ENCODE assay signal across 1 cellular context in the genomic region with DNA sequence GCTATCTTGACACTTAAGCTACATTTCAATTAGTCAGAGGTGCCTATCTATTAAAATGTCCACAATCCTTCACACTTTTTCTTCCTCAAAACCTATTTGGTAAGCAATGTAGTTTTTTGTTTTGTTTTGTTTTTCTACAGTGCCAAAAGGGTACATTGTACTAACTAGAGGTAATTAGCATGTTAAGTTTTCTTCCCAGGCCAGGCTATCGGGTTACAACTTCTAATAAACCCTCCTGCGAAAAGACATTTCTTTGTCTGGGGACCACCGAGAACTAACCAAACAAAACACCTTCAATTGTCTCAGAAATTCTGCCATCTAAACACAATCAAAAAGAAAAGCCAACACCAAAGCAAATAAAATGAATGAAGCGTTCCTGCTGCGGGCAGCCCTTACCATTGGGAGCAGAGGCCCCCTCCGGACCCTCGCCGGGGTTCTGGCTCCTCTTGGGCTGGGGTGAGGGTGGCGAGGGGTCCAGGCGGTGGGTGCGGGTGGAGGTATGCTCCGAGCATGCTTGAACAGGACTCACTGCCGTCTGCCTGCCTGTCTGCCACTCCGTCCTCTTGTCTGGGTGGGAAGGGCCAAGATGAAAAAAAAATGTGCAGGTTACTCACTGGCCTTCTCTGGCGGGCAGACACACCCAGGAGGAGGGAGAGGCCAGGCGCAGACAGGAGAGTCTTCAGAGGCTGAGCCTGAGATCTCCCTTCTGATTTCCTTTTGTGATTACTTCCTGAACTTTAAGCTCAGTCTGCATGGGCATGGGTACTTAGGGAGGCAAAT.
TF ChIP-seq lines count a peak whose summit lies in the region.

No MANE protein-coding gene starts in this region.

TF ChIP-seq in HEK293, 187 proteins besides CTCF, POLR2A, EP300 and RAD21 (continued from another document):
- TF ChIP-seq, protein P1, sequence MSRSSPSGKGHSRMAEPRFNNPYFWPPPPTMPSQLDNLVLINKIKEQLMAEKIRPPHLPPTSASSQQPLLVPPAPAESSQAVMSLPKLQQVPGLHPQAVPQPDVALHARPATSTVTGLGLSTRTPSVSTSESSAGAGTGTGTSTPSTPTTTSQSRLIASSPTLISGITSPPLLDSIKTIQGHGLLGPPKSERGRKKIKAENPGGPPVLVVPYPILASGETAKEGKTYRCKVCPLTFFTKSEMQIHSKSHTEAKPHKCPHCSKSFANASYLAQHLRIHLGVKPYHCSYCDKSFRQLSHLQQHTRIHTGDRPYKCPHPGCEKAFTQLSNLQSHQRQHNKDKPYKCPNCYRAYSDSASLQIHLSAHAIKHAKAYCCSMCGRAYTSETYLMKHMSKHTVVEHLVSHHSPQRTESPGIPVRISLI (tag by site-specific recombination; IDR thresholded peaks at IDR 0.05), result peak; percentile 66; the same call in 1 of the 2 replicates
- TF ChIP-seq ZNF830 (tag by site-specific recombination; IDR thresholded peaks at IDR 0.05; ENCODE audit: low read depth) (no peak), ZNF311 (tag by site-specific recombination; IDR thresholded peaks at IDR 0.05; ENCODE audit: borderline replicate concordance) (no peak), HOXD13 (CRISPR knock-in tag; IDR thresholded peaks at IDR 0.05; ENCODE audit: borderline replicate concordance) (no peak), ZBTB17 (tag by site-specific recombination; IDR thresholded peaks at IDR 0.05) (0 out of 2 replicates have a peak, but pooled peaks have one; percentile 20), ZNF133 (tag by site-specific recombination; IDR thresholded peaks at IDR 0.05) (no peak), OSR2 (tag by site-specific recombination; IDR thresholded peaks at IDR 0.05) (no peak), ZNF600 (tag by site-specific recombination; IDR thresholded peaks at IDR 0.05) (peak; percentile 68), ZNF670 (tag by site-specific recombination; IDR thresholded peaks at IDR 0.05; ENCODE audit: low read depth) (no peak), ZNF558 (tag by site-specific recombination; IDR thresholded peaks at IDR 0.05) (no peak), ZNF776 (tag by site-specific recombination; IDR thresholded peaks at IDR 0.05; ENCODE audit: borderline replicate concordance) (no peak), ZNF350 (tag by site-specific recombination; IDR thresholded peaks at IDR 0.05) (no peak), ZNF521 (tag by site-specific recombination; IDR thresholded peaks at IDR 0.05) (no peak), ZNF335 (tag by site-specific recombination; conservative IDR thresholded peaks at IDR 0.05) (peak; percentile 73), ZNF654 (tag by site-specific recombination; IDR thresholded peaks at IDR 0.05; ENCODE audit: low read depth) (no peak)
